In genomic region chr1:20329793-20330542, GRCh38 we compare ENCODE assay signal across 1 cellular context.
TF ChIP-seq lines count a peak whose summit lies in the region.

No MANE protein-coding gene starts in this region.

TF ChIP-seq in K562, 482 proteins besides CTCF, POLR2A, EP300 and RAD21:
- TF ChIP-seq DPF2 (IDR thresholded peaks at IDR 0.05) (no peak), FOXK1 (CRISPR knock-in tag; IDR thresholded peaks at IDR 0.05; ENCODE audit: borderline replicate concordance) (no peak), CHD7 (IDR thresholded peaks at IDR 0.05; ENCODE audit: low read depth, low read length) (no peak), ZFPM2 (CRISPR knock-in tag; IDR thresholded peaks at IDR 0.05) (no peak), YY1 (IDR thresholded peaks at IDR 0.05; ENCODE audit: borderline replicate concordance in 1 of 3, control insufficient read depth in 1 of 3, extremely low read depth in 1 of 3, insufficient read depth in 3 of 3, insufficient read length in 1 of 3, insufficient replicate concordance in 2 of 3, low read depth in 1 of 3, low read length in 2 of 3) (no peak), SMAD4 (CRISPR knock-in tag; conservative IDR thresholded peaks at IDR 0.05) (no peak), GATA2 (CRISPR knock-in tag; IDR thresholded peaks at IDR 0.05) (no peak), HOXB6 (CRISPR knock-in tag; IDR thresholded peaks at IDR 0.05; ENCODE audit: borderline replicate concordance) (no peak), RBM34 (IDR thresholded peaks at IDR 0.05; ENCODE audit: borderline replicate concordance, insufficient read depth, low read length) (no peak)
TF ChIP-seq in K562: peak in this region for 0.
